ENCODE assay signal across 13 cellular contexts in genomic region chr1:41681331-41682136, GRCh38.
DNase-seq lines count a peak whose midpoint lies in the region; ATAC-seq, FAIRE-seq and TF ChIP-seq lines count a peak whose summit lies in the region.
"Had no signal": no experiment of that assay in that cellular context is flagged by ENCODE, and none has a peak within 500 bp of the region (broad histone marks: within the 10 kb centered on the region; RNA-seq: fewer than 3 reads in every experiment).

No MANE protein-coding gene starts in this region.

- H3K4me2 ChIP-seq in astrocyte (ENCODE audit: low read length) (no peak overlapping the region), trophoblast cell (ENCODE audit: low read length) (no peak overlapping the region)

- no peak overlapping the region for H4K91ac ChIP-seq in trophoblast cell (ENCODE audit: low read depth, low read length)

- no peak overlapping the region for H3K18ac ChIP-seq in trophoblast cell (ENCODE audit: low read length)

- no peak for FAIRE-seq in astrocyte (lab: Jason Lieb, UNC)

- TF ChIP-seq CTCF in AG04450 (IDR thresholded peaks at IDR 0.05; ENCODE audit: low read depth, low read length) (no peak), astrocyte (IDR thresholded peaks at IDR 0.05; ENCODE audit: insufficient read depth, low read depth, low read length) (no peak)

- H4K8ac ChIP-seq in trophoblast cell (ENCODE audit: low read depth, low read length): no peak overlapping the region

- H3K4ac ChIP-seq in trophoblast cell (ENCODE audit: low read depth, low read length): no peak overlapping the region

- H3K79me2 ChIP-seq in astrocyte (ENCODE audit: insufficient read depth, low read length): no peaks in the 10 kb centered on the region
- no peaks in the 10 kb centered on the region for H3K79me2 ChIP-seq in trophoblast cell (ENCODE audit: control insufficient read depth, insufficient read depth, low read length, poor library complexity)

- H3K27me3 ChIP-seq in AG04450 (ENCODE audit: control insufficient read depth, insufficient read depth, low read length) (no peaks in the 10 kb centered on the region), astrocyte (ENCODE audit: insufficient read depth, low read length) (no peaks in the 10 kb centered on the region), trophoblast cell (ENCODE audit: insufficient read depth, low read length) (no peaks in the 10 kb centered on the region)
- H3K27me3 ChIP-seq: ascending aorta, esophagus squamous epithelium had no signal

- H3K9ac ChIP-seq in astrocyte (ENCODE audit: low read length): no peak overlapping the region
- no peak overlapping the region for H3K9ac ChIP-seq in trophoblast cell (ENCODE audit: low read length)

- peak overlapping the region; percentile 2 for H3K27ac ChIP-seq in AG04450 (ENCODE audit: low read depth, low read length)
- no peak overlapping the region for H3K27ac ChIP-seq in astrocyte (ENCODE audit: low read depth, low read length)
- no peak overlapping the region for H3K27ac ChIP-seq in trophoblast cell (ENCODE audit: low read depth, low read length)
- H3K27ac ChIP-seq: ascending aorta, esophagus squamous epithelium had no signal

- peaks cover 42% of the 10 kb centered on the region for H3K4me1 ChIP-seq in astrocyte (ENCODE audit: insufficient read depth, low read length)
- peaks cover 7 to 8% of the 10 kb centered on the region in 2 experiments for H3K4me1 ChIP-seq in trophoblast cell (ENCODE audit: control insufficient read depth in 1 of 2, insufficient read depth in 2 of 2, low read length in 2 of 2)
- H3K4me1 ChIP-seq: ascending aorta had no signal

- no peak overlapping the region for H2BK5ac ChIP-seq in trophoblast cell (ENCODE audit: low read depth, low read length, poor library complexity)

- H2AFZ ChIP-seq in astrocyte (ENCODE audit: low read depth, low read length) (no peak overlapping the region), trophoblast cell (ENCODE audit: insufficient read depth, low read length, poor library complexity) (no peak overlapping the region)

- H4K12ac ChIP-seq in trophoblast cell (ENCODE audit: low read depth, low read length): no peak overlapping the region

- no peak overlapping the region for H2AK5ac ChIP-seq in trophoblast cell (ENCODE audit: low read length)

- CTCF ChIA-PET in AG04450 (lab: Charles Lee): interaction anchor here (2.6 kb wide), 1 partner anchor 165 kb away, joined by 6 read pairs; no protein-coding TSS in a partner anchor

- peaks cover 16% of the 10 kb centered on the region for H3K27me3 Mint-ChIP-seq in astrocyte (ENCODE audit: low read depth, unreplicated experiment)
- H3K27me3 Mint-ChIP-seq: CD4-positive, alpha-beta memory T cell had no signal

- no peaks in the 10 kb centered on the region for H3K36me3 Mint-ChIP-seq in astrocyte (ENCODE audit: low read depth, unreplicated experiment)
- H3K36me3 Mint-ChIP-seq: CD4-positive, alpha-beta memory T cell had no signal

- no peaks in the 10 kb centered on the region for H3K9me3 ChIP-seq in AG04450 (ENCODE audit: control insufficient read depth, insufficient read depth, low read length)
- no peaks in the 10 kb centered on the region for H3K9me3 ChIP-seq in astrocyte (ENCODE audit: insufficient read depth, low read depth, low read length)
- no peaks in the 10 kb centered on the region for H3K9me3 ChIP-seq in trophoblast cell (ENCODE audit: insufficient read depth, low read depth, low read length)
- H3K9me3 ChIP-seq: ascending aorta, esophagus squamous epithelium had no signal

- peak overlapping the region; percentile 6 for H3K27ac Mint-ChIP-seq in astrocyte (ENCODE audit: unreplicated experiment)

- H3K4me3 ChIP-seq in AG04450 (ENCODE audit: low read depth, low read length) (no peak overlapping the region), astrocyte (ENCODE audit: insufficient read depth, low read depth, low read length) (no peak overlapping the region), trophoblast cell (ENCODE audit: low read depth, low read length) (no peak overlapping the region)
- H3K4me3 ChIP-seq: ascending aorta, esophagus squamous epithelium had no signal

- peak; percentile 64 for ATAC-seq in left ventricle myocardium superior
- no peak for ATAC-seq in left lobe of liver
- ATAC-seq: left colon had no signal

- H3K14ac ChIP-seq in trophoblast cell (ENCODE audit: low read length): no peak overlapping the region

- no peaks in the 10 kb centered on the region for H3K9me3 Mint-ChIP-seq in astrocyte (ENCODE audit: unreplicated experiment)

- H3K36me3 ChIP-seq in astrocyte (ENCODE audit: insufficient read depth, low read length) (no peaks in the 10 kb centered on the region), trophoblast cell (ENCODE audit: control insufficient read depth in 1 of 2, insufficient read depth in 2 of 2, low read length in 2 of 2) (no peaks in the 10 kb centered on the region)
- H3K36me3 ChIP-seq: ascending aorta, esophagus squamous epithelium had no signal

- no peak overlapping the region for H3K23ac ChIP-seq in trophoblast cell (ENCODE audit: low read length)

- H3K79me1 ChIP-seq in trophoblast cell (ENCODE audit: low read length): no peaks in the 10 kb centered on the region

- in situ Hi-C loops in G401 (cut with HindIII; ENCODE audit: low sequenced_read_pairs): no loop called here

- no peak overlapping the region for H2BK120ac ChIP-seq in trophoblast cell (ENCODE audit: insufficient read depth, low read length, poor library complexity)

- POLR2A ChIA-PET in AG04450 (lab: Yijun Ruan, JAX): interaction anchor here (0.7 kb wide), 1 partner anchor 166 kb away, joined by 3 read pairs; no protein-coding TSS in a partner anchor

- no peaks in the 10 kb centered on the region for H4K20me1 ChIP-seq in astrocyte (ENCODE audit: insufficient read depth, low read length)

- H3K4me1 Mint-ChIP-seq in astrocyte (ENCODE audit: low read depth, unreplicated experiment): peaks cover 26% of the 10 kb centered on the region

- intact Hi-C loops in left ventricle myocardium superior (cut with micrococcal nuclease): no loop called here

- H3K4me3 Mint-ChIP-seq in astrocyte (ENCODE audit: unreplicated experiment): no peak overlapping the region

- no CpG with 5 or more reads among the region's 12 CpGs for WGBS in trophoblast cell (ENCODE audit: extremely low coverage, insufficient coverage, insufficient read length)

- DNase-seq in AG04450 (ENCODE audit: low read depth, low spot score): no peak
- DNase-seq in G401 (ENCODE audit: low spot score): peak; percentile 30
- peak; percentile 41 for DNase-seq in astrocyte (ENCODE audit: low read depth)
- peak; percentile 54 for DNase-seq in left ventricle myocardium superior
- DNase-seq in left lobe of liver (ENCODE audit: low spot score): no peak
- no peak for DNase-seq in GDM1 (lab: John Stamatoyannopoulos, UW)
- no peak for DNase-seq in trophoblast cell
- no peak for DNase-seq in RKO (ENCODE audit: low spot score)
- DNase-seq: CD4-positive, alpha-beta memory T cell; esophagus squamous epithelium; left colon; NCI-H1694 treated with DMSO at 0.1 percent for 48 hours had no signal

- no peak overlapping the region for H2BK12ac ChIP-seq in trophoblast cell (ENCODE audit: low read length)

Comparison
In these comparisons a context has a peak if more than half of its experiments do, and no peak if none do; other contexts are left out.
1. DNase-seq: peak in G401 (single experiment), astrocyte (single experiment) and left ventricle myocardium superior (single experiment); none in AG04450 (single experiment), left lobe of liver (single experiment), GDM1 (single experiment), trophoblast cell (0 of 2) and RKO (single experiment).